Comparison of ENCODE assay signal across 8 cellular contexts in genomic region chr1:226739696-226740065, GRCh38. TPM values are rescaled to one million over a fixed set of nuclear protein-coding genes. Genes with fewer than 3 reads are reported as not detected.
DNase-seq lines count a peak whose midpoint lies in the region; ATAC-seq and TF ChIP-seq lines count a peak whose summit lies in the region.
"Had no signal": no experiment of that assay in that cellular context is flagged by ENCODE, and none has a peak within 500 bp of the region (broad histone marks: within the 10 kb centered on the region; RNA-seq: fewer than 3 reads in every experiment).

No MANE protein-coding gene starts in this region.

- no peak for ATAC-seq in stimulated activated memory B cell treated with anti-CD40 and anti-IgM and Interleukin-4, amounts not matched to agents 10 μg/mL and 1 μg/mL and 100 μg/mL, for 72 hours
- ATAC-seq in GM18511 (IDR thresholded peaks at IDR 0.05; ENCODE audit: unreplicated experiment) (no peak), GM19467 (IDR thresholded peaks at IDR 0.05; ENCODE audit: unreplicated experiment) (no peak)

- H3K4me3 Mint-ChIP-seq in stimulated activated memory B cell treated with anti-CD40 and anti-IgM and Interleukin-4, amounts not matched to agents 10 μg/mL and 1 μg/mL and 100 μg/mL, for 72 hours: peak overlapping the region; percentile 98

- peaks cover 10% of the 10 kb centered on the region for H3K4me1 ChIP-seq in HAP-1

- H3K9me3 ChIP-seq in HAP-1 (no peaks in the 10 kb centered on the region), SK-N-MC (ENCODE audit: low read depth, low read length) (no peaks in the 10 kb centered on the region)

- no peaks in the 10 kb centered on the region for H3K27me3 Mint-ChIP-seq in stimulated activated memory B cell treated with anti-CD40 and anti-IgM and Interleukin-4, amounts not matched to agents 10 μg/mL and 1 μg/mL and 100 μg/mL, for 72 hours

- no peak for TF ChIP-seq CTCF in fibroblast of the aortic adventitia (IDR thresholded peaks at IDR 0.05; ENCODE audit: insufficient read depth, low read length)

- H3K4me1 Mint-ChIP-seq in stimulated activated memory B cell treated with anti-CD40 and anti-IgM and Interleukin-4, amounts not matched to agents 10 μg/mL and 1 μg/mL and 100 μg/mL, for 72 hours: peaks cover 39% of the 10 kb centered on the region

- no peaks in the 10 kb centered on the region for H3K27me3 ChIP-seq in HAP-1 (ENCODE audit: low read depth)

- peak overlapping the region; percentile 91 for H3K27ac Mint-ChIP-seq in stimulated activated memory B cell treated with anti-CD40 and anti-IgM and Interleukin-4, amounts not matched to agents 10 μg/mL and 1 μg/mL and 100 μg/mL, for 72 hours

- DNase-seq in HAP-1 (ENCODE audit: low spot score in 2 of 2) (no peak), SK-N-MC (ENCODE audit: low read depth, low spot score) (no peak), fibroblast of the aortic adventitia (ENCODE audit: low read depth) (no peak), H4 (ENCODE audit: low spot score) (no peak)
- DNase-seq: NCI-H1048 had no signal

- in situ Hi-C loops in HAP-1 (cut with MboI; ENCODE audit: low sequenced_read_pairs): no loop called here

- peak overlapping the region; percentile 21; the same call in 1 of the 2 replicates for H3K27ac ChIP-seq in SK-N-MC

- 0 out of 2 replicates have a peak overlapping the region, but pooled peaks have one; percentile 8 for H3K4me3 ChIP-seq in HAP-1
- peak overlapping the region; percentile 89 for H3K4me3 ChIP-seq in SK-N-MC
- H3K4me3 ChIP-seq in fibroblast of the aortic adventitia (ENCODE audit: low read depth, low read length): peak overlapping the region; percentile 77

- H3K36me3 ChIP-seq in HAP-1 (replicated peaks) (peaks cover 11% of the 10 kb centered on the region), SK-N-MC (ENCODE audit: insufficient read depth, low read length) (no peaks in the 10 kb centered on the region; the same call in 1 of the 2 replicates)

- H3K36me3 Mint-ChIP-seq in stimulated activated memory B cell treated with anti-CD40 and anti-IgM and Interleukin-4, amounts not matched to agents 10 μg/mL and 1 μg/mL and 100 μg/mL, for 72 hours: peaks cover 16% of the 10 kb centered on the region

- H3K9ac ChIP-seq in SK-N-MC (ENCODE audit: insufficient read length): peak overlapping the region; percentile 90

- no peaks in the 10 kb centered on the region for H3K9me3 Mint-ChIP-seq in stimulated activated memory B cell treated with anti-CD40 and anti-IgM and Interleukin-4, amounts not matched to agents 10 μg/mL and 1 μg/mL and 100 μg/mL, for 72 hours

RNA-seq across cellular contexts. Expression of gene ITPKB, which starts 0.6 kb away (rescaled TPM):
- 7.5 and 17.2 TPM in 2 replicates for total RNA-seq in fibroblast of the aortic adventitia (ENCODE audit: low replicate concordance)
- 1.9 and 2.1 TPM in 2 replicates for total RNA-seq in H4 (2014; rRNA removed; shearing (Covaris generic))

Comparison
In these comparisons a context has a peak if more than half of its experiments do, and no peak if none do; other contexts are left out.
1. H3K4me3 ChIP-seq: peak in every context shown above with its lines; median percentile 89 in SK-N-MC; 77 in fibroblast of the aortic adventitia; 8 in HAP-1.